In genomic region chr3:88985491-88985890, GRCh38 we compare ENCODE assay signal across 19 cellular contexts.
"Had no signal": no experiment of that assay in that cellular context is flagged by ENCODE, and none has a peak within 500 bp of the region (broad histone marks: within the 10 kb centered on the region; RNA-seq: fewer than 3 reads in every experiment).

No MANE protein-coding gene starts in this region.

- H3K9ac ChIP-seq: parathyroid adenoma had no signal

- H3K36me3 ChIP-seq: neutrophil, transverse colon had no signal

- H3K4me1 ChIP-seq: parathyroid adenoma, transverse colon had no signal

- DNase-seq: activated CD4-positive, alpha-beta T cell treated with anti-CD3 and anti-CD28 coated beads, Interleukin-2, amount 10 ng/mL, durations not matched to agents 24 days and 14 days; activated CD8-positive, alpha-beta memory T cell treated with anti-CD3 and anti-CD28 coated beads, Interleukin-2, amount 10 ng/mL, durations not matched to agents 7 days and 5 days; activated CD8-positive, alpha-beta T cell treated with anti-CD3 and anti-CD28 coated beads for 36 hours; activated effector memory CD4-positive, alpha-beta T cell treated with anti-CD3 and anti-CD28 coated beads, Interleukin-2, amount 50 U/mL, for 16 hours; activated naive CD4-positive, alpha-beta T cell treated with anti-CD3 and anti-CD28 coated beads, Interleukin-2, amount 10 ng/mL, durations not matched to agents 7 days and 5 days; activated T-cell treated with anti-CD3 and anti-CD28 coated beads for 4 hours; cerebellar nuclear complex; hypothalamus; left colon; right cardiac atrium; stimulated activated CD4-positive, alpha-beta T cell treated with anti-CD3 and anti-CD28 coated beads, Interleukin-15, amount 100 ng/mL, for 24 hours; stimulated activated naive B cell treated with anti-CD40 and anti-IgM and Interleukin-4, amounts not matched to agents 10 μg/mL and 1 μg/mL and 100 μg/mL, for 72 hours; SW 1271; T-helper 2 cell; transverse colon had no signal

- H2AFZ ChIP-seq: parathyroid adenoma had no signal

- ATAC-seq: activated CD8-positive, alpha-beta memory T cell treated with anti-CD3 and anti-CD28 coated beads, Interleukin-2, amount 10 ng/mL, durations not matched to agents 7 days and 5 days; activated CD8-positive, alpha-beta T cell treated with anti-CD3 and anti-CD28 coated beads for 36 hours; left colon; right cardiac atrium; stimulated activated naive B cell treated with anti-CD40 and anti-IgM and Interleukin-4, amounts not matched to agents 10 μg/mL and 1 μg/mL and 100 μg/mL, for 72 hours had no signal

- H3K27me3 ChIP-seq: neutrophil, transverse colon had no signal

- H3K79me2 ChIP-seq: parathyroid adenoma had no signal

- H3K9me3 ChIP-seq: neutrophil, transverse colon had no signal

- H3K4me3 ChIP-seq: skin epidermis, transverse colon had no signal

- H3K27ac ChIP-seq: epithelial cell of prostate, neutrophil, parathyroid adenoma, skin epidermis, transverse colon had no signal
